ENCODE assay signal across 9 cellular contexts in the genomic region with DNA sequence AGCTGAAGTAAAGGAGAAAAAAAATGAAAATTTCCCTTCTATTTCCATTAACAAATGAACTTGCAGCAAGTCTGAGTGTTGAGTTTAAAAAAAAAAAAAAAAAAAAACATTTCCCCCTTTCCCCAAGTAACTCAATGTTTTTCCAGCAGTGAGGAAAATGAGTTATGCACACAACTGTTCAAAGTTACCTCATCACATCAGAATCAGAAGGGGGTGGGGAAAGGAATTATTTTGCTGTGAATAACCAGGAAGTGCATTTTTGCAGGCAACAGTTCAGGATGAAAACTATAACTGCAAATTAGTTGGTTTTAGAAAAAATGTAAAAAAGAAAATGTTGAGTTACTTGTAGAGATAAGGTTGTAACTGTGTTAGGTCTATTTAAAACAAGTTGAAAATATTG.
DNase-seq lines count a peak whose midpoint lies in the region; TF ChIP-seq lines count a peak whose summit lies in the region.
"Had no signal": no experiment of that assay in that cellular context is flagged by ENCODE, and none has a peak within 500 bp of the region (broad histone marks: within the 10 kb centered on the region; RNA-seq: fewer than 3 reads in every experiment).

No MANE protein-coding gene starts in this region.

- H2BK15ac ChIP-seq in mesenchymal stem cell (ENCODE audit: low read depth, poor library complexity, severe bottlenecking), result no peak overlapping the region

- H2AK5ac ChIP-seq in mesenchymal stem cell (ENCODE audit: low read length, severe bottlenecking), result no peak overlapping the region

- H4K91ac ChIP-seq in mesenchymal stem cell (ENCODE audit: low read length), result no peak overlapping the region

- H3K27me3 ChIP-seq in mesenchymal stem cell (ENCODE audit: control insufficient read depth in 1 of 2, insufficient read depth in 1 of 2, low read length in 2 of 2), result no peaks in the 10 kb centered on the region

- H3K18ac ChIP-seq in mesenchymal stem cell (ENCODE audit: low read depth in 1 of 2, low read length in 2 of 2), result no peak overlapping the region

- H2BK12ac ChIP-seq in mesenchymal stem cell (ENCODE audit: low read length in 2 of 2), result no peak overlapping the region

- TF ChIP-seq CTCF in AG10803 (conservative IDR thresholded peaks at IDR 0.05; ENCODE audit: low read length) (no peak), cardiac fibroblast (IDR thresholded peaks at IDR 0.05; ENCODE audit: low read depth, low read length) (no peak)

- DNase-seq in AG10803 (ENCODE audit: low read depth), result peak; percentile 97
- peak; percentile 95 for DNase-seq in M059J (ENCODE audit: low read depth)
- DNase-seq in cardiac fibroblast (ENCODE audit: low read depth in 2 of 2), result peak; percentile 90 to 92
- peak; percentile 80 for DNase-seq in mesenchymal stem cell
- DNase-seq in GM19240 (ENCODE audit: insufficient read length, low spot score), result no peak
- DNase-seq in medulla oblongata (ENCODE audit: extremely low spot score), result no peak
- DNase-seq in activated CD4-positive, CD25-positive, alpha-beta regulatory T cell (lab: John Stamatoyannopoulos, UW), result no peak
- DNase-seq in NCI-H2029 treated with DMSO at 0.1 percent for 48 hours (lab: John Stamatoyannopoulos, UW), result no peak
- DNase-seq: activated CD4-positive, alpha-beta T cell treated with anti-CD3 and anti-CD28 coated beads for 48 hours had no signal

- no peak overlapping the region for H3K23ac ChIP-seq in mesenchymal stem cell (ENCODE audit: low read length in 2 of 2)

- no peak overlapping the region for H3K4ac ChIP-seq in mesenchymal stem cell (ENCODE audit: low read depth in 1 of 2, low read length in 2 of 2)

- no peak overlapping the region for H2BK5ac ChIP-seq in mesenchymal stem cell (ENCODE audit: low read depth, low read length, poor library complexity, severe bottlenecking)

- H3K79me1 ChIP-seq in mesenchymal stem cell (replicated peaks; ENCODE audit: low read length, poor library complexity, severe bottlenecking), result no peaks in the 10 kb centered on the region

- H4K8ac ChIP-seq in mesenchymal stem cell (ENCODE audit: low read length), result no peak overlapping the region

- H3K9me3 ChIP-seq in mesenchymal stem cell (ENCODE audit: control insufficient read depth, low read length), result no peaks in the 10 kb centered on the region

- peak overlapping the region; percentile 72 for H3K9ac ChIP-seq in mesenchymal stem cell (ENCODE audit: low read length)

- no peak overlapping the region for H2BK120ac ChIP-seq in mesenchymal stem cell (ENCODE audit: low read depth, low read length)

- no peaks in the 10 kb centered on the region for H3K36me3 ChIP-seq in mesenchymal stem cell (ENCODE audit: control insufficient read depth in 1 of 2, insufficient read depth in 2 of 2, low read depth in 1 of 2, low read length in 2 of 2)

- peaks cover 2% of the 10 kb centered on the region for H3K4me1 ChIP-seq in mesenchymal stem cell (ENCODE audit: control insufficient read depth, insufficient read depth, low read depth, low read length)

- H3K14ac ChIP-seq in mesenchymal stem cell (ENCODE audit: low read length in 2 of 2), result no peak overlapping the region

- peak overlapping the region; percentile 88 for H3K27ac ChIP-seq in mesenchymal stem cell (ENCODE audit: low read length, poor library complexity, severe bottlenecking)

- H2AFZ ChIP-seq in mesenchymal stem cell (ENCODE audit: low read depth, low read length), result no peak overlapping the region

- no peak overlapping the region for H3K4me2 ChIP-seq in mesenchymal stem cell (ENCODE audit: low read length, poor library complexity, severe bottlenecking)

- H3K4me3 ChIP-seq in AG10803 (ENCODE audit: low read length), result no peak overlapping the region
- no peak overlapping the region for H3K4me3 ChIP-seq in cardiac fibroblast (replicated peaks in 1 of 2; ENCODE audit: low read depth in 2 of 2, low read length in 2 of 2)
- no peak overlapping the region for H3K4me3 ChIP-seq in mesenchymal stem cell (ENCODE audit: insufficient read depth in 1 of 2, low read depth in 1 of 2, low read length in 2 of 2)

Comparison
In these comparisons a context has a peak if more than half of its experiments do, and no peak if none do; other contexts are left out.
1. DNase-seq: peak in AG10803 (single experiment), M059J (single experiment), cardiac fibroblast (2 of 2) and mesenchymal stem cell (single experiment); none in GM19240 (single experiment), medulla oblongata (single experiment), activated CD4-positive, CD25-positive, alpha-beta regulatory T cell (0 of 4) and NCI-H2029 treated with DMSO at 0.1 percent for 48 hours (single experiment).